30 cellular contexts compared by ENCODE assay signal in the genomic region with DNA sequence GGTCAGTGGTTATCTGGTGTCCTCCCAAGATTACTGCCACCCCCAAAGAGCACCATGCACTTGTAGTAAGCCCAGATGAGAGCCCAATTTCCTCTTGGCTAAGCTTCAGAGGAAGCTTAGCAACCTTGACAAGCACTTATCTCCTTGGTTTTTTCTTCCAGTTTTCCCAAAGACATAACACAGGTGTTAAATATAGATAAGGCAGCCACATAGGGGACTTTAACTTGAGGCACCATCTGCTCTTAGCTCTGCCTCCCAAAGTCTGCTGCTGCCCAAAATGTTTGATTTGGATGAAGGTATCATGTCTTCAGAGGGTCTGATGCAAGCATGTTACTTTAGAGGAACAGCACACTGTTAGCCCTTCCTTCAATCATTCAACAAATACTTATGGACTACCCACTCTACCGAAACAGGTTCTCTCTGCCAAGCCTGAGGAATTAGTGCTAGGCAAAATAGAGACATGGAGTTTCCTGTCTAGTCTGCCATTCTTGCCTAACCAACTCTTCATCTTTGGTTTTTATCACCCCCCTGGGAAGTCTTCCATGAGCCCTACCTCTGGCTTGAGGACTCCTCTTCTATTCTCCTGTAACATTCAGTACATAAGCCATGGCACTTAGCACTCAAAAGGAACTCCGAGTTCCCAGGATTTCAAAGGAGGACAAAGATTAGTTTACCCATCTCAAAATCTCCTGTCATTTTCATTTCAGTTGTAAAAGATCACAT.
"Had no signal": no experiment of that assay in that cellular context is flagged by ENCODE, and none has a peak within 500 bp of the region (broad histone marks: within the 10 kb centered on the region; RNA-seq: fewer than 3 reads in every experiment).

No MANE protein-coding gene starts in this region.

- H3K36me3 Mint-ChIP-seq: activated naive CD8-positive, alpha-beta T cell had no signal

- DNase-seq: activated CD4-positive, alpha-beta T cell treated with anti-CD3 and anti-CD28 coated beads for 1 hour; activated CD4-positive, alpha-beta T cell treated with anti-CD3 and anti-CD28 coated beads for 48 hours; activated CD4-positive, CD25-positive, alpha-beta regulatory T cell; activated CD8-positive, alpha-beta T cell treated with anti-CD3 and anti-CD28 coated beads for 36 hours; activated gamma-delta T cell treated with Interleukin-2 at 50 U/mL for 16 hours; activated naive CD4-positive, alpha-beta T cell treated with anti-CD3 and anti-CD28 coated beads for 36 hours; activated naive CD8-positive, alpha-beta T cell treated with anti-CD3 and anti-CD28 coated beads, Interleukin-2, amount 50 U/mL, for 24 hours; activated T-cell treated with anti-CD3 and anti-CD28 coated beads, Interleukin-2, amount 50 U/mL, for 1 hour; amniotic stem cell; aorta; brain microvascular endothelial cell; central memory CD4-positive, alpha-beta T cell; Kasumi-1; KBM-7; MM.1S; MV-4-11; NCI-H1092; NCI-H1436 treated with DMSO at 0.1 percent for 48 hours; NCI-H1694 treated with DMSO at 0.1 percent for 48 hours; NCI-H2029; NCI-H2171 treated with DMSO at 0.1 percent for 48 hours; NCI-H2227 treated with DMSO at 0.1 percent for 48 hours; NCI-H446; NCI-H510A treated with DMSO at 0.1 percent for 48 hours; NK-92 treated with Interleukin-12 subunit alpha and Interleukin-12 subunit beta, amount 100 ng/mL, for 24 hours; Right ventricle myocardium superior; T1000; WERI-Rb-1 had no signal

- ATAC-seq: activated CD8-positive, alpha-beta T cell treated with anti-CD3 and anti-CD28 coated beads for 36 hours; activated naive CD8-positive, alpha-beta T cell treated with anti-CD3 and anti-CD28 coated beads, Interleukin-2, amount 50 U/mL, for 24 hours had no signal

- H3K4me3 Mint-ChIP-seq: activated CD8-positive, alpha-beta T cell treated with anti-CD3 and anti-CD28 coated beads for 36 hours; activated naive CD4-positive, alpha-beta T cell treated with anti-CD3 and anti-CD28 coated beads for 36 hours; activated naive CD8-positive, alpha-beta T cell; activated naive CD8-positive, alpha-beta T cell treated with anti-CD3 and anti-CD28 coated beads, Interleukin-2, amount 50 U/mL, for 24 hours; activated T-helper 1 cell treated with anti-CD3 and anti-CD28 coated beads, Interleukin-12 subunit alpha, Interleukin-12 subunit beta, Interleukin-2, Interleukin-4 antibody, amounts not matched to agents 30 ng/mL and 10 ng/mL and 1 ng/mL, durations not matched to agents 14 hours and 24 hours and 36 hours had no signal

- H3K27ac Mint-ChIP-seq: activated CD8-positive, alpha-beta T cell treated with anti-CD3 and anti-CD28 coated beads for 36 hours; activated naive CD4-positive, alpha-beta T cell treated with anti-CD3 and anti-CD28 coated beads for 36 hours; activated naive CD8-positive, alpha-beta T cell; activated naive CD8-positive, alpha-beta T cell treated with anti-CD3 and anti-CD28 coated beads, Interleukin-2, amount 50 U/mL, for 24 hours; activated T-helper 1 cell treated with anti-CD3 and anti-CD28 coated beads, Interleukin-12 subunit alpha, Interleukin-12 subunit beta, Interleukin-2, Interleukin-4 antibody, amounts not matched to agents 30 ng/mL and 10 ng/mL and 1 ng/mL, durations not matched to agents 14 hours and 24 hours and 36 hours had no signal
